32 cellular contexts compared by ENCODE assay signal in the genomic region with DNA sequence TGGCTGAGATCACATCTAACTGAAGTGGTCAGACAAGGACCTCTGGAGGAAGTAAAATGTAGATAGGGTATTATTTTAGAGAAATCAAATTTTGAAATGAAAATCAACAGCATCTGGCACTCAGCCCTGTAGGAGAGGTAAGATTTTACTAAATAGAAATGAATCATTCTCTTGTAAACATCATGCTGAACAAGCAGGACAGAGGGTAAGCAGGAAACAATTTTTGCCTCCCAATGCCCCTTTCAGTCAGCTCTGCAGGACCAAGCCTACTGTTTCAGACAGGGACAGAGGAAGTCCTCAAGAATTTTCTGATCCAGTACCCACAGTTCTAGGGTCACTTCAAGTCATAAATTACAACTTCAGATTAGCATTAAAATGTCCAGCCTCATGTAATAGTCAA.
DNase-seq lines count a peak whose midpoint lies in the region; ATAC-seq and TF ChIP-seq lines count a peak whose summit lies in the region.
"Had no signal": no experiment of that assay in that cellular context is flagged by ENCODE, and none has a peak within 500 bp of the region (broad histone marks: within the 10 kb centered on the region; RNA-seq: fewer than 3 reads in every experiment).

No MANE protein-coding gene starts in this region.

- H3K9me3 ChIP-seq in PC-9 (ENCODE audit: insufficient read depth, low read depth) = no peaks in the 10 kb centered on the region
- H3K9me3 ChIP-seq: esophagus muscularis mucosa, gastrocnemius medialis, right atrium auricular region, SK-N-SH had no signal

- peaks cover 2% of the 10 kb centered on the region for H3K36me3 Mint-ChIP-seq in activated naive CD4-positive, alpha-beta T cell treated with anti-CD3 and anti-CD28 coated beads, Interleukin-2, amount 50 U/mL, for 24 hours
- H3K36me3 Mint-ChIP-seq in activated naive CD4-positive, alpha-beta T cell treated with anti-CD3 and anti-CD28 coated beads for 36 hours (ENCODE audit: low read depth) = no peaks in the 10 kb centered on the region
- peaks cover 1% of the 10 kb centered on the region for H3K36me3 Mint-ChIP-seq in activated naive CD8-positive, alpha-beta T cell treated with anti-CD3 and anti-CD28 coated beads, Interleukin-2, amount 50 U/mL, for 24 hours (ENCODE audit: low read depth)
- no peaks in the 10 kb centered on the region for H3K36me3 Mint-ChIP-seq in stimulated activated effector memory CD8-positive, alpha-beta T cell treated with anti-CD3 and anti-CD28 coated beads, Interleukin-12 subunit alpha, Interleukin-12 subunit beta, amount 100 ng/mL, for 72 hours
- H3K36me3 Mint-ChIP-seq in glutamatergic neuron (ENCODE audit: unreplicated experiment) = no peaks in the 10 kb centered on the region
- H3K36me3 Mint-ChIP-seq: immature natural killer cell had no signal

- ATAC-seq in activated naive CD8-positive, alpha-beta T cell treated with anti-CD3 and anti-CD28 coated beads, Interleukin-2, amount 50 U/mL, for 24 hours = no peak
- no peak for ATAC-seq in stimulated activated effector memory CD8-positive, alpha-beta T cell treated with anti-CD3 and anti-CD28 coated beads, Interleukin-12 subunit alpha, Interleukin-12 subunit beta, amount 100 ng/mL, for 72 hours
- ATAC-seq in GM18520 (IDR thresholded peaks at IDR 0.05; ENCODE audit: unreplicated experiment) = no peak
- ATAC-seq: gastrocnemius medialis; left lobe of liver; stimulated activated naive B cell treated with anti-CD40 and anti-IgM and Interleukin-4, amounts not matched to agents 10 μg/mL and 1 μg/mL and 100 μg/mL, for 72 hours had no signal

- DNase-seq in activated naive CD4-positive, alpha-beta T cell treated with anti-CD3 and anti-CD28 coated beads for 36 hours = no peak
- DNase-seq in PC-9 (peak in 1 of 2 experiments; percentile 57), GM10266 (ENCODE audit: extremely low spot score) (no peak), glutamatergic neuron (no peak)
- no peak for DNase-seq in activated naive CD8-positive, alpha-beta T cell treated with anti-CD3 and anti-CD28 coated beads, Interleukin-2, amount 50 U/mL, for 24 hours
- DNase-seq in stimulated activated effector memory CD8-positive, alpha-beta T cell treated with anti-CD3 and anti-CD28 coated beads, Interleukin-12 subunit alpha, Interleukin-12 subunit beta, amount 100 ng/mL, for 72 hours (ENCODE audit: low spot score in 2 of 2) = no peak
- DNase-seq: activated CD4-positive, alpha-beta T cell treated with anti-CD3 and anti-CD28 coated beads, Interleukin-2, amount 10 ng/mL, durations not matched to agents 7 days and 5 days; activated CD8-positive, alpha-beta memory T cell treated with anti-CD3 and anti-CD28 coated beads, Interleukin-2, amount 50 U/mL, for 4 hours; activated gamma-delta T cell treated with Interleukin-2 at 50 U/mL for 16 hours; aorta; caudate nucleus; COR-L47; DMS79 treated with DMSO at 0.1 percent for 48 hours; gastrocnemius medialis; hippocampal formation; KBM-7; mesenchymal stem cell; NCI-H146; NCI-H2107; NCI-H446; NCI-H82; SK-N-SH; stimulated activated CD4-positive, alpha-beta T cell treated with anti-CD3 and anti-CD28 coated beads, Interleukin-4, amount 100 ng/mL, for 1 hour; stimulated activated naive B cell treated with anti-CD40 and anti-IgM and Interleukin-4, amounts not matched to agents 10 μg/mL and 1 μg/mL and 100 μg/mL, for 72 hours had no signal

- peak overlapping the region; percentile 47 for H3K27ac Mint-ChIP-seq in activated naive CD4-positive, alpha-beta T cell treated with anti-CD3 and anti-CD28 coated beads, Interleukin-2, amount 50 U/mL, for 24 hours
- no peak overlapping the region for H3K27ac Mint-ChIP-seq in activated naive CD4-positive, alpha-beta T cell treated with anti-CD3 and anti-CD28 coated beads for 36 hours
- peak overlapping the region; percentile 93 for H3K27ac Mint-ChIP-seq in activated naive CD8-positive, alpha-beta T cell treated with anti-CD3 and anti-CD28 coated beads, Interleukin-2, amount 50 U/mL, for 24 hours
- H3K27ac Mint-ChIP-seq in stimulated activated effector memory CD8-positive, alpha-beta T cell treated with anti-CD3 and anti-CD28 coated beads, Interleukin-12 subunit alpha, Interleukin-12 subunit beta, amount 100 ng/mL, for 72 hours = peak overlapping the region; percentile 95
- H3K27ac Mint-ChIP-seq in glutamatergic neuron (ENCODE audit: unreplicated experiment) = no peak overlapping the region
- H3K27ac Mint-ChIP-seq: activated CD4-positive, alpha-beta T cell treated with anti-CD3 and anti-CD28 coated beads, Interleukin-2, amount 10 ng/mL, durations not matched to agents 7 days and 5 days had no signal

- no peak for TF ChIP-seq CTCF in PC-9 (conservative IDR thresholded peaks at IDR 0.05)
- TF ChIP-seq CTCF in GM10266 (IDR thresholded peaks at IDR 0.05; ENCODE audit: control insufficient read depth, insufficient read depth, low read depth, missing control alignments) = no peak
- no peak for TF ChIP-seq CTCF in glutamatergic neuron (IDR thresholded peaks at IDR 0.05; ENCODE audit: partially characterized antibody, unreplicated experiment)

- CTCF ChIA-PET in activated naive CD4-positive, alpha-beta T cell treated with anti-CD3 and anti-CD28 coated beads for 36 hours (lab: Charles Lee) = no interaction called here
- CTCF ChIA-PET in PC-9 (lab: Charles Lee) = no interaction called here

- POLR2A ChIA-PET in PC-9 (lab: Charles Lee; ENCODE audit: unreplicated experiment) = no interaction called here

- H3F3A ChIP-seq in PC-9 (ENCODE audit: insufficient read depth, low read depth) = peaks cover 7% of the 10 kb centered on the region; the same call in 1 of the 2 replicates

- H3K27ac ChIP-seq in PC-9 = peak overlapping the region; percentile 32; the same call in 1 of the 2 replicates
- H3K27ac ChIP-seq: BLaER1 treated with 17β-estradiol and CSF1 and Interleukin-3, amounts not matched to agents 10 nM and 100 nM; esophagus muscularis mucosa; gastrocnemius medialis; right atrium auricular region; VCaP had no signal

- H3K27me3 Mint-ChIP-seq in activated naive CD4-positive, alpha-beta T cell treated with anti-CD3 and anti-CD28 coated beads, Interleukin-2, amount 50 U/mL, for 24 hours = peaks cover 2% of the 10 kb centered on the region
- H3K27me3 Mint-ChIP-seq in activated naive CD4-positive, alpha-beta T cell treated with anti-CD3 and anti-CD28 coated beads for 36 hours (ENCODE audit: low read depth) = peaks cover 5% of the 10 kb centered on the region
- peaks cover 17% of the 10 kb centered on the region for H3K27me3 Mint-ChIP-seq in activated naive CD8-positive, alpha-beta T cell treated with anti-CD3 and anti-CD28 coated beads, Interleukin-2, amount 50 U/mL, for 24 hours
- no peaks in the 10 kb centered on the region for H3K27me3 Mint-ChIP-seq in glutamatergic neuron (ENCODE audit: unreplicated experiment)
- H3K27me3 Mint-ChIP-seq: stimulated activated naive B cell treated with anti-CD40 and anti-IgM and Interleukin-4, amounts not matched to agents 10 μg/mL and 1 μg/mL and 100 μg/mL, for 72 hours had no signal

- peaks cover 17% of the 10 kb centered on the region for H3K4me1 Mint-ChIP-seq in activated naive CD4-positive, alpha-beta T cell treated with anti-CD3 and anti-CD28 coated beads, Interleukin-2, amount 50 U/mL, for 24 hours
- H3K4me1 Mint-ChIP-seq in activated naive CD4-positive, alpha-beta T cell treated with anti-CD3 and anti-CD28 coated beads for 36 hours (ENCODE audit: low read depth) = peaks cover 19% of the 10 kb centered on the region
- H3K4me1 Mint-ChIP-seq in activated naive CD8-positive, alpha-beta T cell treated with anti-CD3 and anti-CD28 coated beads, Interleukin-2, amount 50 U/mL, for 24 hours = peaks cover 37% of the 10 kb centered on the region
- H3K4me1 Mint-ChIP-seq in stimulated activated effector memory CD8-positive, alpha-beta T cell treated with anti-CD3 and anti-CD28 coated beads, Interleukin-12 subunit alpha, Interleukin-12 subunit beta, amount 100 ng/mL, for 72 hours = peaks cover 28% of the 10 kb centered on the region
- H3K4me1 Mint-ChIP-seq in glutamatergic neuron (ENCODE audit: low read depth, unreplicated experiment) = no peaks in the 10 kb centered on the region

- H3K4me3 ChIP-seq in PC-9 = no peak overlapping the region
- H3K4me3 ChIP-seq: BLaER1 treated with 17β-estradiol and CSF1 and Interleukin-3, amounts not matched to agents 10 nM and 100 nM; esophagus muscularis mucosa; gastrocnemius medialis; right atrium auricular region had no signal

- H3K27me3 ChIP-seq in PC-9 (ENCODE audit: insufficient read depth, low read depth) = no peaks in the 10 kb centered on the region
- H3K27me3 ChIP-seq: BLaER1 treated with 17β-estradiol and CSF1 and Interleukin-3, amounts not matched to agents 10 nM and 100 nM; esophagus muscularis mucosa; gastrocnemius medialis; right atrium auricular region had no signal

- peaks cover 18% of the 10 kb centered on the region for H3K4me1 ChIP-seq in PC-9 (replicated peaks; ENCODE audit: insufficient read depth)
- H3K4me1 ChIP-seq: gastrocnemius medialis, right atrium auricular region had no signal

- BruUV-seq in PC-9 (replicated peaks; lab: Mats Ljungman, UMichigan) = no TSS peak

- intact Hi-C loops in activated naive CD4-positive, alpha-beta T cell treated with anti-CD3 and anti-CD28 coated beads for 36 hours (cut with micrococcal nuclease) = no loop called here
- intact Hi-C loops in PC-9 (cut with micrococcal nuclease; ENCODE audit: unreplicated experiment) = no loop called here

- H2AFZ ChIP-seq in PC-9 = no peak overlapping the region

- no peaks in the 10 kb centered on the region for H3K79me2 ChIP-seq in PC-9 (ENCODE audit: low read depth)

- H3K4me3 Mint-ChIP-seq in activated naive CD4-positive, alpha-beta T cell treated with anti-CD3 and anti-CD28 coated beads, Interleukin-2, amount 50 U/mL, for 24 hours = no peak overlapping the region
- H3K4me3 Mint-ChIP-seq in activated naive CD4-positive, alpha-beta T cell treated with anti-CD3 and anti-CD28 coated beads for 36 hours = no peak overlapping the region
- H3K4me3 Mint-ChIP-seq in activated naive CD8-positive, alpha-beta T cell treated with anti-CD3 and anti-CD28 coated beads, Interleukin-2, amount 50 U/mL, for 24 hours = no peak overlapping the region
- peak overlapping the region; percentile 54 for H3K4me3 Mint-ChIP-seq in stimulated activated effector memory CD8-positive, alpha-beta T cell treated with anti-CD3 and anti-CD28 coated beads, Interleukin-12 subunit alpha, Interleukin-12 subunit beta, amount 100 ng/mL, for 72 hours
- H3K4me3 Mint-ChIP-seq in glutamatergic neuron (ENCODE audit: unreplicated experiment) = no peak overlapping the region
- H3K4me3 Mint-ChIP-seq: activated CD4-positive, alpha-beta T cell treated with anti-CD3 and anti-CD28 coated beads, Interleukin-2, amount 10 ng/mL, durations not matched to agents 7 days and 5 days; immature natural killer cell; stimulated activated naive B cell treated with anti-CD40 and anti-IgM and Interleukin-4, amounts not matched to agents 10 μg/mL and 1 μg/mL and 100 μg/mL, for 72 hours had no signal

- no peaks in the 10 kb centered on the region for H3K36me3 ChIP-seq in PC-9 (ENCODE audit: low read depth)
- H3K36me3 ChIP-seq: BLaER1 treated with 17β-estradiol and CSF1 and Interleukin-3, amounts not matched to agents 10 nM and 100 nM; esophagus muscularis mucosa; gastrocnemius medialis; right atrium auricular region had no signal

- H4K20me1 ChIP-seq in PC-9 (ENCODE audit: insufficient read depth) = no peaks in the 10 kb centered on the region
- H4K20me1 ChIP-seq: BLaER1 treated with 17β-estradiol and CSF1 and Interleukin-3, amounts not matched to agents 10 nM and 100 nM had no signal

- peak overlapping the region; percentile 34 for H3K4me2 ChIP-seq in PC-9
- H3K4me2 ChIP-seq: SK-N-SH had no signal

- peaks cover 5% of the 10 kb centered on the region for H3K9me3 Mint-ChIP-seq in activated naive CD4-positive, alpha-beta T cell treated with anti-CD3 and anti-CD28 coated beads, Interleukin-2, amount 50 U/mL, for 24 hours
- H3K9me3 Mint-ChIP-seq in activated naive CD4-positive, alpha-beta T cell treated with anti-CD3 and anti-CD28 coated beads for 36 hours = no peaks in the 10 kb centered on the region
- H3K9me3 Mint-ChIP-seq in activated naive CD8-positive, alpha-beta T cell treated with anti-CD3 and anti-CD28 coated beads, Interleukin-2, amount 50 U/mL, for 24 hours = peaks cover 5% of the 10 kb centered on the region
- H3K9me3 Mint-ChIP-seq in stimulated activated effector memory CD8-positive, alpha-beta T cell treated with anti-CD3 and anti-CD28 coated beads, Interleukin-12 subunit alpha, Interleukin-12 subunit beta, amount 100 ng/mL, for 72 hours = peaks cover 3% of the 10 kb centered on the region
- H3K9me3 Mint-ChIP-seq in glutamatergic neuron (ENCODE audit: unreplicated experiment) = peaks cover 3% of the 10 kb centered on the region
- H3K9me3 Mint-ChIP-seq: immature natural killer cell had no signal

- no peaks in the 10 kb centered on the region for H3K9me2 ChIP-seq in PC-9 (ENCODE audit: insufficient read depth)
- H3K9me2 ChIP-seq: SK-N-SH had no signal

Comparison
In these comparisons a context has a peak if more than half of its experiments do, and no peak if none do; other contexts are left out.
1. H3K27ac Mint-ChIP-seq: peak in activated naive CD4-positive, alpha-beta T cell treated with anti-CD3 and anti-CD28 coated beads, Interleukin-2, amount 50 U/mL, for 24 hours (single experiment), activated naive CD8-positive, alpha-beta T cell treated with anti-CD3 and anti-CD28 coated beads, Interleukin-2, amount 50 U/mL, for 24 hours (single experiment) and stimulated activated effector memory CD8-positive, alpha-beta T cell treated with anti-CD3 and anti-CD28 coated beads, Interleukin-12 subunit alpha, Interleukin-12 subunit beta, amount 100 ng/mL, for 72 hours (single experiment); none in activated naive CD4-positive, alpha-beta T cell treated with anti-CD3 and anti-CD28 coated beads for 36 hours (single experiment) and glutamatergic neuron (single experiment).